28 cellular contexts compared by ENCODE assay signal in genomic region chr3:136891934-136892855, GRCh38. TPM values are rescaled to one million over a fixed set of nuclear protein-coding genes. Genes with fewer than 3 reads are reported as not detected.
DNase-seq lines count a peak whose midpoint lies in the region; ATAC-seq, FAIRE-seq and TF ChIP-seq lines count a peak whose summit lies in the region.
"Had no signal": no experiment of that assay in that cellular context is flagged by ENCODE, and none has a peak within 500 bp of the region (broad histone marks: within the 10 kb centered on the region; RNA-seq: fewer than 3 reads in every experiment).

No MANE protein-coding gene starts in this region.

- BruUV-seq in HepG2 (replicated peaks; lab: Mats Ljungman, UMichigan), result no TSS peak

- H3K27ac ChIP-seq in HepG2 (ENCODE audit: extremely low read length, insufficient read depth, low read length) (no peak overlapping the region), right lobe of liver (no peak overlapping the region), dorsolateral prefrontal cortex (no peak overlapping the region)
- H3K27ac ChIP-seq: SJCRH30, upper lobe of right lung had no signal

- FAIRE-seq in HepG2 (lab: Jason Lieb, UNC), result no peak
- FAIRE-seq: RCC 7860 had no signal

- no peak for TF ChIP-seq POLR2A in HepG2 (IDR thresholded peaks at IDR 0.05; ENCODE audit: insufficient read depth in 1 of 2, low read depth in 2 of 2, low read length in 2 of 2)
- no peak for TF ChIP-seq POLR2A in right lobe of liver (IDR thresholded peaks at IDR 0.05)

- in situ Hi-C loops in HepG2 (cut with HindIII; ENCODE audit: extremely low pct_ligation_motif_present, low pct_unique_long_range_greater_than_20kb), result no loop called here

- H3K27me3 ChIP-seq in HepG2 (ENCODE audit: control insufficient read depth in 1 of 2, insufficient read depth in 2 of 2, low read length in 2 of 2), result no peaks in the 10 kb centered on the region
- no peaks in the 10 kb centered on the region for H3K27me3 ChIP-seq in right lobe of liver
- H3K27me3 ChIP-seq in dorsolateral prefrontal cortex, result no peaks in the 10 kb centered on the region
- H3K27me3 ChIP-seq: BE2C, SJCRH30, upper lobe of right lung had no signal

- H3K27ac Mint-ChIP-seq in immature natural killer cell, result peak overlapping the region in 5 of 6 donors; percentile 32 to 77 (median 73)
- H3K27ac Mint-ChIP-seq: activated CD8-positive, alpha-beta memory T cell treated with anti-CD3 and anti-CD28 coated beads, Interleukin-2, amount 10 ng/mL, durations not matched to agents 7 days and 5 days; activated naive CD4-positive, alpha-beta T cell treated with anti-CD3 and anti-CD28 coated beads, Interleukin-2, amount 10 ng/mL, durations not matched to agents 7 days and 5 days; activated T-helper 1 cell treated with anti-CD3 and anti-CD28 coated beads, Interleukin-12 subunit alpha, Interleukin-12 subunit beta, Interleukin-2, Interleukin-4 antibody, amounts not matched to agents 30 ng/mL and 10 ng/mL and 1 ng/mL, durations not matched to agents 14 hours and 24 hours and 36 hours; dendritic cell treated with granulocyte-macrophage colony-stimulating factor and Interleukin-4, amounts not matched to agents 40 ng/mL and 50 ng/mL, for 4 days; IgD-negative memory B cell; memory B cell; T-helper 1 cell treated with Interleukin-12 subunit alpha and Interleukin-12 subunit beta and Interleukin-4 antibody, amounts not matched to agents 30 μg/mL and 1 μg/mL, for 36 hours had no signal

- H3K36me3 ChIP-seq in HepG2 (replicated peaks in 1 of 2; ENCODE audit: control insufficient read depth in 1 of 2, insufficient read depth in 2 of 2, low read length in 2 of 2) (no peaks in the 10 kb centered on the region), right lobe of liver (no peaks in the 10 kb centered on the region)
- H3K36me3 ChIP-seq: BE2C, upper lobe of right lung had no signal

- no peak overlapping the region for H3K4me3 ChIP-seq in HepG2 (replicated peaks in 1 of 3; ENCODE audit: insufficient read depth in 1 of 3, low read depth in 2 of 3, low read length in 3 of 3)
- no peak overlapping the region for H3K4me3 ChIP-seq in right lobe of liver
- no peak overlapping the region for H3K4me3 ChIP-seq in dorsolateral prefrontal cortex
- H3K4me3 ChIP-seq: SJCRH30, upper lobe of right lung had no signal

- H3K4me1 ChIP-seq in HepG2 (ENCODE audit: insufficient read depth, low read length), result peaks cover 19% of the 10 kb centered on the region
- no peaks in the 10 kb centered on the region for H3K4me1 ChIP-seq in right lobe of liver
- H3K4me1 ChIP-seq: BE2C had no signal

- H3K4me2 ChIP-seq in HepG2 (ENCODE audit: low read depth, low read length), result no peak overlapping the region

- peak overlapping the region in 2 of 5 donors; percentile 2 to 32 for H3K4me3 Mint-ChIP-seq in immature natural killer cell
- H3K4me3 Mint-ChIP-seq: activated CD8-positive, alpha-beta memory T cell treated with anti-CD3 and anti-CD28 coated beads, Interleukin-2, amount 10 ng/mL, durations not matched to agents 7 days and 5 days; activated naive CD4-positive, alpha-beta T cell treated with anti-CD3 and anti-CD28 coated beads, Interleukin-2, amount 10 ng/mL, durations not matched to agents 7 days and 5 days; activated T-helper 1 cell treated with anti-CD3 and anti-CD28 coated beads, Interleukin-12 subunit alpha, Interleukin-12 subunit beta, Interleukin-2, Interleukin-4 antibody, amounts not matched to agents 30 ng/mL and 10 ng/mL and 1 ng/mL, durations not matched to agents 14 hours and 24 hours and 36 hours; dendritic cell treated with granulocyte-macrophage colony-stimulating factor and Interleukin-4, amounts not matched to agents 40 ng/mL and 50 ng/mL, for 4 days; T-helper 1 cell treated with Interleukin-12 subunit alpha and Interleukin-12 subunit beta and Interleukin-4 antibody, amounts not matched to agents 30 μg/mL and 1 μg/mL, for 36 hours had no signal

- CTCF ChIA-PET in HepG2 (lab: Yijun Ruan, JAX; ENCODE audit: low intra/inter-chr PET ratio, low total read pairs), result no interaction called here

- H3K9me3 ChIP-seq in HepG2 (ENCODE audit: low read length) (no peaks in the 10 kb centered on the region), right lobe of liver (peaks cover 0 to 5% (median 0%) of the 10 kb centered on the region in 4 donors)
- H3K9me3 ChIP-seq: upper lobe of right lung had no signal

- POLR2A ChIA-PET in HepG2 (lab: Yijun Ruan, JAX), result no interaction called here

- intact Hi-C loops in HepG2 (cut with micrococcal nuclease; ENCODE audit: unreplicated experiment) (no loop called here), right lobe of liver (cut with DNase I) (no loop called here), dorsolateral prefrontal cortex (cut with DNase I) (no loop called here)

- ATAC-seq in HepG2 (no peak), right lobe of liver (no peak), GM18873 (IDR thresholded peaks at IDR 0.05; ENCODE audit: low FRiP score, unreplicated experiment) (no peak)
- ATAC-seq: activated CD8-positive, alpha-beta memory T cell treated with anti-CD3 and anti-CD28 coated beads, Interleukin-2, amount 10 ng/mL, durations not matched to agents 7 days and 5 days; HCT116; left colon; upper lobe of right lung had no signal

- peaks cover 78 to 83% of the 10 kb centered on the region in 2 donors for H3K4me1 Mint-ChIP-seq in immature natural killer cell

- no peaks in the 10 kb centered on the region for H3K9me3 Mint-ChIP-seq in immature natural killer cell

- peaks cover 9% of the 10 kb centered on the region; the same call in 1 of the 2 replicates for H4K20me1 ChIP-seq in HepG2 (ENCODE audit: insufficient read depth, low read length)

- H2AFZ ChIP-seq in HepG2 (ENCODE audit: low read length), result no peak overlapping the region

- TF ChIP-seq EP300 in HepG2 (IDR thresholded peaks at IDR 0.05; ENCODE audit: low read depth in 2 of 2, low read length in 2 of 2), result no peak
- no peak for TF ChIP-seq EP300 in HepG2 (CRISPR knock-in tag; IDR thresholded peaks at IDR 0.05; ENCODE audit: borderline replicate concordance)

- WGBS in HepG2 (ENCODE audit: low lambda C conversion rate), result 69% methylated on average over 2 of the region's 2 CpGs
- 50% methylated on average over 2 of the region's 2 CpGs for WGBS in right lobe of liver (ENCODE audit: insufficient coverage, low coverage, low lambda C conversion rate, missing lambda C conversion rate)

- DNase-seq in HepG2 (ENCODE audit: low spot score) (no peak), right lobe of liver (no peak), amniotic epithelial cell (ENCODE audit: low read depth) (peak; percentile 40), immature natural killer cell (no peak), dorsolateral prefrontal cortex (no peak), DMS153 (lab: John Stamatoyannopoulos, UW) (no peak), NCI-H2029 treated with DMSO at 0.1 percent for 48 hours (lab: John Stamatoyannopoulos, UW) (no peak)
- DNase-seq: activated CD4-positive, alpha-beta T cell treated with anti-CD3 and anti-CD28 coated beads, Interleukin-2, amount 50 U/mL, for 1 hour; activated CD8-positive, alpha-beta memory T cell treated with anti-CD3 and anti-CD28 coated beads, Interleukin-2, amount 10 ng/mL, durations not matched to agents 7 days and 5 days; activated naive CD4-positive, alpha-beta T cell treated with anti-CD3 and anti-CD28 coated beads, Interleukin-2, amount 10 ng/mL, durations not matched to agents 7 days and 5 days; anterior cingulate cortex; BE2C; Calu3; left colon; NCI-H524 treated with DMSO at 0.1 percent for 48 hours; NK-92 treated with Interleukin-12 subunit alpha and Interleukin-12 subunit beta, amount 100 ng/mL, for 24 hours; nucleus accumbens; SJCRH30; substantia nigra; upper lobe of right lung had no signal

- no peak overlapping the region for H3K9ac ChIP-seq in HepG2 (ENCODE audit: insufficient read depth, low read depth, low read length)

- peaks cover 5 to 15% (median 10%) of the 10 kb centered on the region in 3 donors for H3K36me3 Mint-ChIP-seq in immature natural killer cell

- TF ChIP-seq CTCF in HepG2 (CRISPR knock-in tag; IDR thresholded peaks at IDR 0.05), result no peak
- TF ChIP-seq CTCF in right lobe of liver (IDR thresholded peaks at IDR 0.05), result no peak
- no peak for TF ChIP-seq CTCF in dorsolateral prefrontal cortex (IDR thresholded peaks at IDR 0.05 in 54 of 56, conservative IDR thresholded peaks at IDR 0.05 in 2 of 56; ENCODE audit: low read depth in 1 of 56, partially characterized antibody in 56 of 56)

- peaks cover 72% of the 10 kb centered on the region for H3K79me2 ChIP-seq in HepG2 (ENCODE audit: insufficient read depth, low read length)

- TF ChIP-seq RAD21 in HepG2 (CRISPR knock-in tag; IDR thresholded peaks at IDR 0.05), result no peak

- H3K27me3 Mint-ChIP-seq in immature natural killer cell (ENCODE audit: low read depth in 3 of 3), result peaks cover 0 to 2% (median 1%) of the 10 kb centered on the region in 3 donors
- H3K27me3 Mint-ChIP-seq: activated CD8-positive, alpha-beta memory T cell treated with anti-CD3 and anti-CD28 coated beads, Interleukin-2, amount 10 ng/mL, durations not matched to agents 7 days and 5 days; activated naive CD4-positive, alpha-beta T cell treated with anti-CD3 and anti-CD28 coated beads, Interleukin-2, amount 10 ng/mL, durations not matched to agents 7 days and 5 days; dendritic cell treated with granulocyte-macrophage colony-stimulating factor and Interleukin-4, amounts not matched to agents 40 ng/mL and 50 ng/mL, for 4 days; IgD-negative memory B cell; memory B cell had no signal

RNA-seq across cellular contexts. Expression of gene NCK1, which starts 30.2 kb away (rescaled TPM):
- total RNA-seq in HepG2 (2016; rRNA removed; fragmentation: Illumina TruSeq; extraction: Trizol) (30.4 and 51.0 TPM in 2 replicates), right lobe of liver (10 to 100 TPM; 21.4 to 27.0 (median 23.7) TPM), dorsolateral prefrontal cortex (10 to 100 TPM; 15.6 to 40.2 (median 26.0) TPM)
- total RNA-seq in HepG2 (2016; cell fraction: cytosol; rRNA removed; fragmentation: Illumina TruSeq; extraction: Trizol; ENCODE audit: low read depth), result 8.3 and 17.1 TPM in 2 replicates
- 35.7 and 48.8 TPM in 2 replicates for total RNA-seq in HepG2 (2016; cell fraction: insoluble cytoplasmic fraction; rRNA removed; fragmentation: Illumina TruSeq; extraction: Trizol)
- 21.3 and 25.2 TPM in 2 replicates for total RNA-seq in HepG2 (2016; cell fraction: membrane; rRNA removed; fragmentation: Illumina TruSeq; extraction: Trizol)
- 27.2 and 29.5 TPM in 2 replicates for total RNA-seq in HepG2 (2016; cell fraction: nucleus; rRNA removed; fragmentation: Illumina TruSeq; extraction: Trizol)
- polyA plus RNA-seq in HepG2 (2011; rRNA removed) (11.0 and 14.7 TPM in 2 replicates), immature natural killer cell (10 to 100 TPM; 46.2 to 68.9 (median 46.3) TPM)
- 6.2 and 9.9 TPM in 2 replicates for polyA plus RNA-seq in HepG2 (2011; cell fraction: cytosol; rRNA removed)
- 6.5 and 6.9 TPM in 2 replicates for polyA plus RNA-seq in HepG2 (2011; cell fraction: nucleus; rRNA removed)
- 16.0 and 17.6 TPM in 2 replicates for polyA plus RNA-seq in HepG2 (2012)
- 4.2 and 6.7 TPM in 2 replicates for polyA plus RNA-seq in HepG2 (2016; cell fraction: cytosol; fragmentation: Illumina TruSeq; extraction: Trizol; ENCODE audit: low read depth)
- 45.9 and 47.3 TPM in 2 replicates for polyA plus RNA-seq in HepG2 (2016; cell fraction: insoluble cytoplasmic fraction; fragmentation: Illumina TruSeq; extraction: Trizol; ENCODE audit: low read depth)
- polyA plus RNA-seq in HepG2 (2016; cell fraction: membrane; fragmentation: Illumina TruSeq; extraction: Trizol; ENCODE audit: low read depth), result 9.9 and 12.4 TPM in 2 replicates
- 17.3 and 21.6 TPM in 2 replicates for polyA plus RNA-seq in HepG2 (2016; cell fraction: nucleus; fragmentation: Illumina TruSeq; extraction: Trizol; ENCODE audit: insufficient read depth, low read depth)
- polyA minus RNA-seq in HepG2 (2011; rRNA and poly(A)+ RNA removed; ENCODE audit: low replicate concordance), result 8.7 and 12.3 TPM in 2 replicates
- 13.4 and 16.2 TPM in 2 replicates for polyA minus RNA-seq in HepG2 (2011; cell fraction: cytosol; rRNA and poly(A)+ RNA removed)
- 51.5 and 57.7 TPM in 2 replicates for polyA minus RNA-seq in HepG2 (2011; cell fraction: nucleus; rRNA and poly(A)+ RNA removed)
